1 cellular context compared by ENCODE assay signal in genomic region chr3:66093981-66094380, GRCh38.
TF ChIP-seq lines count a peak whose summit lies in the region.

No MANE protein-coding gene starts in this region.

TF ChIP-seq in HepG2, 621 proteins besides CTCF, POLR2A, EP300 and RAD21 (continued from another document):
- TF ChIP-seq ZNF318 (CRISPR knock-in tag; IDR thresholded peaks at IDR 0.05) (no peak), JARID2 (CRISPR knock-in tag; IDR thresholded peaks at IDR 0.05; ENCODE audit: insufficient replicate concordance) (no peak), ZNF784 (CRISPR knock-in tag; IDR thresholded peaks at IDR 0.05; ENCODE audit: borderline replicate concordance) (no peak), CCDC6 (CRISPR knock-in tag; IDR thresholded peaks at IDR 0.05) (no peak), ARNT2 (CRISPR knock-in tag; IDR thresholded peaks at IDR 0.05; ENCODE audit: low read depth) (no peak), REPIN1 (CRISPR knock-in tag; IDR thresholded peaks at IDR 0.05; ENCODE audit: borderline replicate concordance, low read depth) (no peak), EZH2 (conservative IDR thresholded peaks at IDR 0.05; ENCODE audit: low read depth, low read length) (no peak), ZNF672 (CRISPR knock-in tag; IDR thresholded peaks at IDR 0.05) (no peak), ZBTB7B (CRISPR knock-in tag; IDR thresholded peaks at IDR 0.05) (no peak), ZSCAN12 (CRISPR knock-in tag; IDR thresholded peaks at IDR 0.05) (no peak), ISL2 (CRISPR knock-in tag; IDR thresholded peaks at IDR 0.05) (no peak), FOXA3 (CRISPR knock-in tag; IDR thresholded peaks at IDR 0.05) (no peak), HDAC6 (IDR thresholded peaks at IDR 0.05; ENCODE audit: low read depth, low read length) (no peak), ZNF839 (CRISPR knock-in tag; IDR thresholded peaks at IDR 0.05; ENCODE audit: borderline replicate concordance) (no peak)
TF ChIP-seq in HepG2: peak in this region for 0.
